In genomic region chr12:121894633-121895032, GRCh38 we compare ENCODE assay signal across 9 cellular contexts. TPM values are rescaled to one million over a fixed set of nuclear protein-coding genes. Genes with fewer than 3 reads are reported as not detected.
A peak's percentile ranks its signal among the peaks of the same experiment; 100 is the strongest.
DNase-seq lines count a peak whose midpoint lies in the region; ATAC-seq, FAIRE-seq and TF ChIP-seq lines count a peak whose summit lies in the region.
"Had no signal": no experiment of that assay in that cellular context is flagged by ENCODE, and none has a peak within 500 bp of the region (broad histone marks: within the 10 kb centered on the region; RNA-seq: fewer than 3 reads in every experiment).

No MANE protein-coding gene starts in this region.

- in situ Hi-C loops in KBM-7 (cut with MboI; ENCODE audit: low pct_unique_long_range_greater_than_20kb, low sequenced_read_pairs) (no loop called here), K562 (cut with MboI) (no loop called here)

- TF ChIP-seq EP300 in K562 (IDR thresholded peaks at IDR 0.05; ENCODE audit: low read length), result no peak

- DNase-seq in D341Med (ENCODE audit: low spot score), result peak; percentile 57
- DNase-seq in KBM-7, result peak; percentile 29
- peak in 2 of 4 experiments; percentile 32 to 47 for DNase-seq in K562 (ENCODE audit: extremely low read depth in 1 of 4, low spot score in 3 of 4)
- DNase-seq in myocyte (ENCODE audit: low read depth), result peak; percentile 18
- DNase-seq in effector memory CD4-positive, alpha-beta T cell, result no peak

- H4K20me1 ChIP-seq in K562 (replicated peaks; ENCODE audit: control insufficient read depth, insufficient read depth, low read length), result no peaks in the 10 kb centered on the region

- H3K9me1 ChIP-seq in K562 (ENCODE audit: control insufficient read depth, insufficient read depth, low read length), result peaks cover 1% of the 10 kb centered on the region

- TF ChIP-seq RAD21 in K562 (CRISPR knock-in tag; conservative IDR thresholded peaks at IDR 0.05 in 1 of 2, IDR thresholded peaks at IDR 0.05 in 1 of 2), result no peak; a peak in 1 of 4 replicates

- H3K36me3 ChIP-seq in K562 (ENCODE audit: control insufficient read depth, insufficient read depth, low read length), result peaks cover 61% of the 10 kb centered on the region
- peaks cover 43% of the 10 kb centered on the region for H3K36me3 ChIP-seq in effector memory CD4-positive, alpha-beta T cell (ENCODE audit: control insufficient read depth, insufficient read depth, low read length)

- TF ChIP-seq CTCF in K562 (IDR thresholded peaks at IDR 0.05 in 2 of 3, conservative IDR thresholded peaks at IDR 0.05 in 1 of 3; ENCODE audit: insufficient read depth in 2 of 3, low read depth in 1 of 3, low read length in 3 of 3), result peak; percentile 25 to 38 (median 37); a peak in 2 of 6 replicates

- CTCF ChIA-PET in K562 (lab: Yijun Ruan, JAX; ENCODE audit: low intra/inter-chr PET ratio), result no interaction called here

- no TSS peak for BruUV-seq in K562 (replicated peaks; lab: Mats Ljungman, UMichigan)

- H3K9ac ChIP-seq in K562 (ENCODE audit: insufficient read depth in 1 of 2, low read depth in 2 of 2, low read length in 2 of 2), result no peak overlapping the region

- H3K27me3 ChIP-seq in K562 (ENCODE audit: control insufficient read depth in 2 of 2, insufficient read depth in 2 of 2, low read length in 2 of 2), result no peaks in the 10 kb centered on the region
- no peaks in the 10 kb centered on the region for H3K27me3 ChIP-seq in effector memory CD4-positive, alpha-beta T cell (replicated peaks; ENCODE audit: control insufficient read depth, insufficient read depth, low read length, poor library complexity, severe bottlenecking)

- peak overlapping the region; percentile 73; the same call in 1 of the 3 replicates for H3K27ac ChIP-seq in K562 (ENCODE audit: extremely low read depth, low read depth, low read length)
- no peak overlapping the region for H3K27ac ChIP-seq in effector memory CD4-positive, alpha-beta T cell (ENCODE audit: insufficient read depth, low read length, poor library complexity, severe bottlenecking)

- no peak overlapping the region for H2AFZ ChIP-seq in K562 (ENCODE audit: low read depth, low read length)

- no peak overlapping the region for H3K4me3 ChIP-seq in K562
- no peak overlapping the region for H3K4me3 ChIP-seq in effector memory CD4-positive, alpha-beta T cell (ENCODE audit: insufficient read depth, low read depth, low read length, poor library complexity, severe bottlenecking)

- peaks cover 24 to 27% of the 10 kb centered on the region in 2 experiments for H3K4me1 ChIP-seq in K562 (replicated peaks in 1 of 2; ENCODE audit: control insufficient read depth in 2 of 2, insufficient read depth in 2 of 2, low read length in 2 of 2)
- H3K4me1 ChIP-seq in effector memory CD4-positive, alpha-beta T cell (ENCODE audit: control insufficient read depth, insufficient read depth, low read length, poor library complexity, severe bottlenecking), result peaks cover 4% of the 10 kb centered on the region

- H3K4me2 ChIP-seq in K562 (ENCODE audit: insufficient read depth, low read length), result no peak overlapping the region

- no peak for TF ChIP-seq POLR2A in K562 (conservative IDR thresholded peaks at IDR 0.05)

- peaks cover 53% of the 10 kb centered on the region for H3K79me2 ChIP-seq in K562 (ENCODE audit: control insufficient read depth, insufficient read depth, low read length)

- intact Hi-C loops in K562 (cut with micrococcal nuclease), result no loop called here

- no peaks in the 10 kb centered on the region for H3K9me3 ChIP-seq in K562 (replicated peaks; ENCODE audit: control insufficient read depth, insufficient read depth, low read depth, low read length)
- H3K9me3 ChIP-seq in effector memory CD4-positive, alpha-beta T cell (ENCODE audit: control insufficient read depth, low read length), result no peaks in the 10 kb centered on the region

- no peak for FAIRE-seq in K562 (lab: Jason Lieb, UNC)

- POLR2A ChIA-PET in K562 (lab: Yijun Ruan, JAX), result interaction anchor here (0.6 to 2.0 kb wide), 2 partner anchors 26 to 99 kb away, joined by 3 to 11 read pairs; no protein-coding TSS in a partner anchor

- 84% methylated on average over 7 of the region's 7 CpGs for WGBS in K562 (ENCODE audit: insufficient coverage, low coverage, missing lambda C conversion rate)

- peak; percentile 28; the same call in 2 of the 3 replicates for ATAC-seq in K562
- no peak for ATAC-seq in HG03196 (IDR thresholded peaks at IDR 0.05; ENCODE audit: unreplicated experiment)
- no peak for ATAC-seq in HG03439 (IDR thresholded peaks at IDR 0.05; ENCODE audit: unreplicated experiment)
- ATAC-seq in GM18519 (IDR thresholded peaks at IDR 0.05; ENCODE audit: low FRiP score, unreplicated experiment), result no peak

TF ChIP-seq in K562, 482 proteins besides CTCF, POLR2A, EP300 and RAD21 (continues in another document):
- TF ChIP-seq STAG1 (CRISPR knock-in tag; IDR thresholded peaks at IDR 0.05; ENCODE audit: borderline replicate concordance), result no peak

RNA-seq across cellular contexts. Expression of gene PSMD9, which starts 6.0 kb away (rescaled TPM):
- 73.2 and 111 TPM in 2 replicates for total RNA-seq in K562 (2011; cell fraction: chromatin; rRNA removed; ENCODE audit: low replicate concordance)
- 69.7 and 70.4 TPM in 2 replicates for total RNA-seq in K562 (2011; cell fraction: nucleolus; rRNA removed)
- total RNA-seq in K562 (2011; cell fraction: nucleoplasm; rRNA removed), result 93.6 and 131 TPM in 2 replicates
- total RNA-seq in K562 (2014; rRNA removed), result 143 and 187 TPM in 2 replicates
- total RNA-seq in K562 (2014; rRNA removed; fragmentation: Illumina TruSeq; extraction: Trizol), result 34.1 and 34.5 TPM in 2 replicates
- total RNA-seq in K562 (2015; rRNA removed; fragmentation: Illumina TruSeq; extraction: Trizol), result 61.7 and 78.2 TPM in 2 replicates
- total RNA-seq in K562 (2021), result 66.4 and 71.7 TPM in 2 replicates
- 61.3 and 68.5 TPM in 2 replicates for polyA plus RNA-seq in K562 (2011; rRNA removed)
- 61.8 and 93.1 TPM in 2 replicates for polyA plus RNA-seq in K562 (2011; cell fraction: cytosol; rRNA removed)
- polyA plus RNA-seq in K562 (2011; cell fraction: nucleus; rRNA removed), result 51.5 and 53.5 TPM in 2 replicates
- 76.1 and 85.2 TPM in 2 replicates for polyA plus RNA-seq in K562 (2012)
- 31.0 and 60.0 TPM in 2 replicates for polyA plus RNA-seq in K562 (2014; fragmentation: Illumina TruSeq; extraction: Trizol)
- 10 to 100 TPM; 12.2 to 22.8 TPM for polyA plus RNA-seq in K562 (2014; fragmentation: Nextera tagmentation; extraction: Ambion mirVana)
- 92.2 and 107 TPM in 2 replicates for polyA plus RNA-seq in K562 (2014; rRNA removed)
- polyA minus RNA-seq in K562 (2011; rRNA and poly(A)+ RNA removed), result 29.3 and 37.7 TPM in 2 replicates
- polyA minus RNA-seq in K562 (2011; cell fraction: cytosol; rRNA and poly(A)+ RNA removed), result 23.0 and 42.7 TPM in 2 replicates
- 13.3 and 29.5 TPM in 2 replicates for polyA minus RNA-seq in K562 (2011; cell fraction: nucleus; rRNA and poly(A)+ RNA removed)
- 86.5 and 98.8 TPM in 2 replicates for total RNA-seq in myocyte
- polyA plus RNA-seq in myocyte (2012), result 108 TPM

RNA-seq across cellular contexts. Expression of gene CFAP251, which starts 23.8 kb away (rescaled TPM):
- total RNA-seq in K562 (2011; cell fraction: chromatin; rRNA removed; ENCODE audit: low replicate concordance), result 69.4 and 86.7 TPM in 2 replicates
- 33.5 and 44.6 TPM in 2 replicates for total RNA-seq in K562 (2011; cell fraction: nucleolus; rRNA removed)
- total RNA-seq in K562 (2011; cell fraction: nucleoplasm; rRNA removed), result 42.5 and 56.6 TPM in 2 replicates
- 23.9 and 25.2 TPM in 2 replicates for total RNA-seq in K562 (2014; rRNA removed)
- 16.6 and 19.0 TPM in 2 replicates for total RNA-seq in K562 (2014; rRNA removed; fragmentation: Illumina TruSeq; extraction: Trizol)
- total RNA-seq in K562 (2015; rRNA removed; fragmentation: Illumina TruSeq; extraction: Trizol), result 16.2 and 19.1 TPM in 2 replicates
- total RNA-seq in K562 (2021), result 17.2 and 18.2 TPM in 2 replicates
- polyA plus RNA-seq in K562 (2011; rRNA removed), result 20.0 and 22.2 TPM in 2 replicates
- 12.2 and 17.2 TPM in 2 replicates for polyA plus RNA-seq in K562 (2011; cell fraction: cytosol; rRNA removed)
- 42.3 and 43.1 TPM in 2 replicates for polyA plus RNA-seq in K562 (2011; cell fraction: nucleus; rRNA removed)
- polyA plus RNA-seq in K562 (2012), result 12.5 and 19.8 TPM in 2 replicates
- 16.5 and 18.1 TPM in 2 replicates for polyA plus RNA-seq in K562 (2014; fragmentation: Illumina TruSeq; extraction: Trizol)
- 10 to 100 TPM; 17.4 to 24.3 TPM for polyA plus RNA-seq in K562 (2014; fragmentation: Nextera tagmentation; extraction: Ambion mirVana)
- 27.7 and 31.0 TPM in 2 replicates for polyA plus RNA-seq in K562 (2014; rRNA removed)
- 38.6 and 40.6 TPM in 2 replicates for polyA minus RNA-seq in K562 (2011; rRNA and poly(A)+ RNA removed)
- 10.4 and 13.1 TPM in 2 replicates for polyA minus RNA-seq in K562 (2011; cell fraction: cytosol; rRNA and poly(A)+ RNA removed)
- 18.7 and 32.1 TPM in 2 replicates for polyA minus RNA-seq in K562 (2011; cell fraction: nucleus; rRNA and poly(A)+ RNA removed)
- 0.99 and 2.5 TPM in 2 replicates for total RNA-seq in myocyte
- 2.1 TPM for polyA plus RNA-seq in myocyte (2012)

RNA-seq across cellular contexts. Expression of gene HPD, which starts 36.0 kb away (rescaled TPM):
- total RNA-seq in K562 (2011; cell fraction: chromatin; rRNA removed; ENCODE audit: low replicate concordance), result 0.53 TPM in 1 of 2 replicates, not detected in the other
- total RNA-seq in K562 (2011; cell fraction: nucleolus; rRNA removed), result 0.33 TPM in 1 of 2 replicates, not detected in the other
- total RNA-seq in K562 (2011; cell fraction: nucleoplasm; rRNA removed), result not detected in 2 replicates
- total RNA-seq in K562 (2014; rRNA removed), result 0.23 TPM in 1 of 2 replicates, not detected in the other
- total RNA-seq in K562 (2014; rRNA removed; fragmentation: Illumina TruSeq; extraction: Trizol), result not detected in 2 replicates
- not detected in 2 replicates for total RNA-seq in K562 (2015; rRNA removed; fragmentation: Illumina TruSeq; extraction: Trizol)
- total RNA-seq in K562 (2021), result 0.29 TPM in 2 replicates
- polyA plus RNA-seq in K562 (2011; rRNA removed), result 0.06 TPM in 1 of 2 replicates, not detected in the other
- polyA plus RNA-seq in K562 (2011; cell fraction: cytosol; rRNA removed), result 0.04 and 0.18 TPM in 2 replicates
- not detected in 2 replicates for polyA plus RNA-seq in K562 (2011; cell fraction: nucleus; rRNA removed)
- polyA plus RNA-seq in K562 (2012), result 0.08 and 0.36 TPM in 2 replicates
- not detected in 2 replicates for polyA plus RNA-seq in K562 (2014; fragmentation: Illumina TruSeq; extraction: Trizol)
- under 1 TPM; 0.07 TPM for polyA plus RNA-seq in K562 (2014; fragmentation: Nextera tagmentation; extraction: Ambion mirVana)
- polyA plus RNA-seq in K562 (2014; rRNA removed), result 0.09 TPM in 1 of 2 replicates, not detected in the other
- polyA minus RNA-seq in K562 (2011; rRNA and poly(A)+ RNA removed), result 0.53 TPM in 1 of 2 replicates, not detected in the other
- polyA minus RNA-seq in K562 (2011; cell fraction: cytosol; rRNA and poly(A)+ RNA removed), result not detected in 2 replicates
- polyA minus RNA-seq in K562 (2011; cell fraction: nucleus; rRNA and poly(A)+ RNA removed), result not detected in 2 replicates
- 0.13 TPM in 1 of 2 replicates, not detected in the other for total RNA-seq in myocyte
- polyA plus RNA-seq in myocyte (2012), result 0.20 TPM
- total RNA-seq: mononuclear cell had no signal

Comparison
In these comparisons a context has a peak if more than half of its experiments do, and no peak if none do; other contexts are left out.
1. DNase-seq: peak in D341Med (single experiment), KBM-7 (single experiment) and myocyte (single experiment); none in effector memory CD4-positive, alpha-beta T cell (0 of 3).